ENCODE assay signal across 25 cellular contexts in the genomic region with DNA sequence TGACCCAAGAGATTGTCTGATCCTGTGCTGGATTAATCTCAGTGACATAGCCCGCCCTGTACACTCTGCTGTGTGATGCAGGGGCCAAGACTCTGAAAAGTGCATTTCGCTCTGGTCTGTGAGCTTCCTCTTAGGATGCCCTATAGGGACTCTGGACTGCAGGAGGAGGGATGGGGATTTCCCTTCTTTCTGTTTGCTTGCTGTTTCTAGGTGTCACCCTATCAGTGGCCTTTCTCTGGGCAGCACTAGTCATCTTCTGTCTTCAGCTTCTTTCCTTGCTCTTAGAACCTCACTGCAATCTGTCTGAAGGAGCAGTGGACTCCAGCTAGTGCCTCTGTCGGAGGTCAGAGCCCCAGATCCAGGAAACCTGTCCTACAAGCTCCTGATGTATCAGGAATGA. TPM values are rescaled to one million over a fixed set of nuclear protein-coding genes. Genes with fewer than 3 reads are reported as not detected.
"Had no signal": no experiment of that assay in that cellular context is flagged by ENCODE, and none has a peak within 500 bp of the region (broad histone marks: within the 10 kb centered on the region; RNA-seq: fewer than 3 reads in every experiment).

No MANE protein-coding gene starts in this region.

- H3K9me3 ChIP-seq: gastrocnemius medialis, lower lobe of right lung, neutrophil, right lobe of liver, stomach, thyroid gland, vagina had no signal

- H3K36me3 ChIP-seq: gastrocnemius medialis, lower lobe of right lung, neutrophil, stomach, thyroid gland, vagina had no signal

- FAIRE-seq: keratinocyte, small intestine had no signal

- H3K27me3 ChIP-seq: gastrocnemius medialis, neutrophil, right lobe of liver, stomach, thyroid gland, vagina had no signal

- H3K79me2 ChIP-seq: parathyroid adenoma had no signal

- DNase-seq: effector CD8-positive, alpha-beta T cell; endodermal cell; foreskin fibroblast; gastrocnemius medialis; head of caudate nucleus; left ventricle myocardium superior; lower lobe of right lung; natural killer cell; right lobe of liver; small intestine; stimulated activated CD4-positive, alpha-beta T cell treated with anti-CD3 and anti-CD28 coated beads, Interleukin-15, amount 100 ng/mL, for 24 hours; stimulated activated CD4-positive, alpha-beta T cell treated with anti-CD3 and anti-CD28 coated beads, Interleukin-2, amount 100 ng/mL, for 48 hours; stimulated activated naive CD4-positive, alpha-beta T cell treated with Interleukin-2 at 50 U/mL for 16 hours; stomach; thyroid gland; trophoblast cell had no signal

- H3K27ac ChIP-seq: epithelial cell of prostate, gastrocnemius medialis, lower lobe of right lung, neutrophil, parathyroid adenoma, right lobe of liver, stomach, thyroid gland, vagina had no signal

- H3K4me1 ChIP-seq: gastrocnemius medialis, lower lobe of right lung, parathyroid adenoma, right lobe of liver, thyroid gland, vagina had no signal

- H2AFZ ChIP-seq: parathyroid adenoma had no signal

- H3K9ac ChIP-seq: parathyroid adenoma had no signal

- ATAC-seq: esophagus mucosa, gastrocnemius medialis, left ventricle myocardium superior, lower lobe of right lung, natural killer cell, right lobe of liver had no signal

- H3K4me3 ChIP-seq: gastrocnemius medialis, lower lobe of right lung, right lobe of liver, stomach, thyroid gland, vagina had no signal

RNA-seq across cellular contexts. Expression of gene SCRG1, which starts 34.5 kb away (rescaled TPM):
- total RNA-seq: endodermal cell, gastrocnemius medialis, glomerular endothelial cell, mononuclear cell, natural killer cell, progenitor cell of endocrine pancreas, right lobe of liver had no signal
- polyA plus RNA-seq: keratinocyte had no signal
